ENCODE assay signal across 1 cellular context in the genomic region with DNA sequence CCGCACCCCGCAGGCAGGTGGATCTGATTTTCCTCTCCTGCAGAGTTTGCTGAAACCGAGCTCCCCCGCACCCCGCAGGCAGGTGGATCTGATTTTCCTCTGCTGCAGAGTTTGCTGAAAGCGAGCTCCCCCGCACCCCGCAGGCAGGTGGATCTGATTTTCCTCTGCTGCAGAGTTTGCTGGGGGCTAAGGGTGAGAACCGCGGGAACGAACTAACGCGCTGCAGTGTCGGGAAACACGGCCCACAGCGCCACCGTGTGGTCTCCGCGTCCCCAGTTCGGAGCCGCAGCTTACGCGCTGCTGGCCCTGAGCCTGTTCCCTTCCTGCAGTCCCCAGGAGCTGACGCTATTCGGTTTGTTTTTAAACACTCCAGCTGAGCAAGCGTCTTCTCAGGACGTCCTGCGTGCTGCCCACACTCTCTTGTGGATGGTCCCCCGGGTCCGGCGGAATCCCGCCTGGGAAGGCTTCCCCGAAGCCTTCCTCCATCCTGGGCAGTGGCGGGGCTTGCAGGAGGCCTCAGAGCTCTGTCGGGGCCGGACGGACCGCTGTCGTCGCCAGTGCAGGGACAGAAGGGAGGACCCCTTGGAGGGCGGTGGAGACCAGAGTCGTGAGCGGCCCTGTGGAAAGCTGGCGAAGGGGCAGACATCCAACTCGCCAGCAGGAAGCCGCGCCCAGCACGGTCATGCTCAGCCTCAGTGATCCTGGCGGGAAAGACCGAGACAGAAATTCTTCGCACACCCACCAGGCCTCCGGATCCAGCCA.
TF ChIP-seq lines count a peak whose summit lies in the region.

No MANE protein-coding gene starts in this region.

TF ChIP-seq in HepG2, 621 proteins besides CTCF, POLR2A, EP300 and RAD21 (continued from another document and continues in another):
- TF ChIP-seq, protein P1, sequence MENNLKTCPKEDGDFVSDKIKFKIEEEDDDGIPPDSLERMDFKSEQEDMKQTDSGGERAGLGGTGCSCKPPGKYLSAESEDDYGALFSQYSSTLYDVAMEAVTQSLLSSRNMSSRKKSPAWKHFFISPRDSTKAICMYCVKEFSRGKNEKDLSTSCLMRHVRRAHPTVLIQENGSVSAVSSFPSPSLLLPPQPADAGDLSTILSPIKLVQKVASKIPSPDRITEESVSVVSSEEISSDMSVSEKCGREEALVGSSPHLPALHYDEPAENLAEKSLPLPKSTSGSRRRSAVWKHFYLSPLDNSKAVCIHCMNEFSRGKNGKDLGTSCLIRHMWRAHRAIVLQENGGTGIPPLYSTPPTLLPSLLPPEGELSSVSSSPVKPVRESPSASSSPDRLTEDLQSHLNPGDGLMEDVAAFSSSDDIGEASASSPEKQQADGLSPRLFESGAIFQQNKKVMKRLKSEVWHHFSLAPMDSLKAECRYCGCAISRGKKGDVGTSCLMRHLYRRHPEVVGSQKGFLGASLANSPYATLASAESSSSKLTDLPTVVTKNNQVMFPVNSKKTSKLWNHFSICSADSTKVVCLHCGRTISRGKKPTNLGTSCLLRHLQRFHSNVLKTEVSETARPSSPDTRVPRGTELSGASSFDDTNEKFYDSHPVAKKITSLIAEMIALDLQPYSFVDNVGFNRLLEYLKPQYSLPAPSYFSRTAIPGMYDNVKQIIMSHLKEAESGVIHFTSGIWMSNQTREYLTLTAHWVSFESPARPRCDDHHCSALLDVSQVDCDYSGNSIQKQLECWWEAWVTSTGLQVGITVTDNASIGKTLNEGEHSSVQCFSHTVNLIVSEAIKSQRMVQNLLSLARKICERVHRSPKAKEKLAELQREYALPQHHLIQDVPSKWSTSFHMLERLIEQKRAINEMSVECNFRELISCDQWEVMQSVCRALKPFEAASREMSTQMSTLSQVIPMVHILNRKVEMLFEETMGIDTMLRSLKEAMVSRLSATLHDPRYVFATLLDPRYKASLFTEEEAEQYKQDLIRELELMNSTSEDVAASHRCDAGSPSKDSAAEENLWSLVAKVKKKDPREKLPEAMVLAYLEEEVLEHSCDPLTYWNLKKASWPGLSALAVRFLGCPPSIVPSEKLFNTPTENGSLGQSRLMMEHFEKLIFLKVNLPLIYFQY (CRISPR knock-in tag; IDR thresholded peaks at IDR 0.05; ENCODE audit: borderline replicate concordance) = no peak
- TF ChIP-seq, protein P2, sequence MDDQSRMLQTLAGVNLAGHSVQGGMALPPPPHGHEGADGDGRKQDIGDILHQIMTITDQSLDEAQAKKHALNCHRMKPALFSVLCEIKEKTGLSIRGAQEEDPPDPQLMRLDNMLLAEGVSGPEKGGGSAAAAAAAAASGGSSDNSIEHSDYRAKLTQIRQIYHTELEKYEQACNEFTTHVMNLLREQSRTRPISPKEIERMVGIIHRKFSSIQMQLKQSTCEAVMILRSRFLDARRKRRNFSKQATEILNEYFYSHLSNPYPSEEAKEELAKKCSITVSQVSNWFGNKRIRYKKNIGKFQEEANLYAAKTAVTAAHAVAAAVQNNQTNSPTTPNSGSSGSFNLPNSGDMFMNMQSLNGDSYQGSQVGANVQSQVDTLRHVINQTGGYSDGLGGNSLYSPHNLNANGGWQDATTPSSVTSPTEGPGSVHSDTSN (CRISPR knock-in tag; IDR thresholded peaks at IDR 0.05; ENCODE audit: borderline replicate concordance) = no peak
- no peak for TF ChIP-seq ZNF367 (CRISPR knock-in tag; IDR thresholded peaks at IDR 0.05; ENCODE audit: borderline replicate concordance)
- TF ChIP-seq GTF2F1 (IDR thresholded peaks at IDR 0.05; ENCODE audit: low read length) = no peak
- TF ChIP-seq TRIM24 (CRISPR knock-in tag; IDR thresholded peaks at IDR 0.05) = no peak
- TF ChIP-seq MXD4 (CRISPR knock-in tag; IDR thresholded peaks at IDR 0.05) = no peak
- TF ChIP-seq, protein P3, sequence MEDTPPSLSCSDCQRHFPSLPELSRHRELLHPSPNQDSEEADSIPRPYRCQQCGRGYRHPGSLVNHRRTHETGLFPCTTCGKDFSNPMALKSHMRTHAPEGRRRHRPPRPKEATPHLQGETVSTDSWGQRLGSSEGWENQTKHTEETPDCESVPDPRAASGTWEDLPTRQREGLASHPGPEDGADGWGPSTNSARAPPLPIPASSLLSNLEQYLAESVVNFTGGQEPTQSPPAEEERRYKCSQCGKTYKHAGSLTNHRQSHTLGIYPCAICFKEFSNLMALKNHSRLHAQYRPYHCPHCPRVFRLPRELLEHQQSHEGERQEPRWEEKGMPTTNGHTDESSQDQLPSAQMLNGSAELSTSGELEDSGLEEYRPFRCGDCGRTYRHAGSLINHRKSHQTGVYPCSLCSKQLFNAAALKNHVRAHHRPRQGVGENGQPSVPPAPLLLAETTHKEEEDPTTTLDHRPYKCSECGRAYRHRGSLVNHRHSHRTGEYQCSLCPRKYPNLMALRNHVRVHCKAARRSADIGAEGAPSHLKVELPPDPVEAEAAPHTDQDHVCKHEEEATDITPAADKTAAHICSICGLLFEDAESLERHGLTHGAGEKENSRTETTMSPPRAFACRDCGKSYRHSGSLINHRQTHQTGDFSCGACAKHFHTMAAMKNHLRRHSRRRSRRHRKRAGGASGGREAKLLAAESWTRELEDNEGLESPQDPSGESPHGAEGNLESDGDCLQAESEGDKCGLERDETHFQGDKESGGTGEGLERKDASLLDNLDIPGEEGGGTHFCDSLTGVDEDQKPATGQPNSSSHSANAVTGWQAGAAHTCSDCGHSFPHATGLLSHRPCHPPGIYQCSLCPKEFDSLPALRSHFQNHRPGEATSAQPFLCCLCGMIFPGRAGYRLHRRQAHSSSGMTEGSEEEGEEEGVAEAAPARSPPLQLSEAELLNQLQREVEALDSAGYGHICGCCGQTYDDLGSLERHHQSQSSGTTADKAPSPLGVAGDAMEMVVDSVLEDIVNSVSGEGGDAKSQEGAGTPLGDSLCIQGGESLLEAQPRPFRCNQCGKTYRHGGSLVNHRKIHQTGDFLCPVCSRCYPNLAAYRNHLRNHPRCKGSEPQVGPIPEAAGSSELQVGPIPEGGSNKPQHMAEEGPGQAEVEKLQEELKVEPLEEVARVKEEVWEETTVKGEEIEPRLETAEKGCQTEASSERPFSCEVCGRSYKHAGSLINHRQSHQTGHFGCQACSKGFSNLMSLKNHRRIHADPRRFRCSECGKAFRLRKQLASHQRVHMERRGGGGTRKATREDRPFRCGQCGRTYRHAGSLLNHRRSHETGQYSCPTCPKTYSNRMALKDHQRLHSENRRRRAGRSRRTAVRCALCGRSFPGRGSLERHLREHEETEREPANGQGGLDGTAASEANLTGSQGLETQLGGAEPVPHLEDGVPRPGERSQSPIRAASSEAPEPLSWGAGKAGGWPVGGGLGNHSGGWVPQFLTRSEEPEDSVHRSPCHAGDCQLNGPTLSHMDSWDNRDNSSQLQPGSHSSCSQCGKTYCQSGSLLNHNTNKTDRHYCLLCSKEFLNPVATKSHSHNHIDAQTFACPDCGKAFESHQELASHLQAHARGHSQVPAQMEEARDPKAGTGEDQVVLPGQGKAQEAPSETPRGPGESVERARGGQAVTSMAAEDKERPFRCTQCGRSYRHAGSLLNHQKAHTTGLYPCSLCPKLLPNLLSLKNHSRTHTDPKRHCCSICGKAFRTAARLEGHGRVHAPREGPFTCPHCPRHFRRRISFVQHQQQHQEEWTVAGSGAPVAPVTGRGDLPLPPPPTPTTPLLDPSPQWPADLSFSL (CRISPR knock-in tag; IDR thresholded peaks at IDR 0.05) = no peak
- TF ChIP-seq, protein P4, sequence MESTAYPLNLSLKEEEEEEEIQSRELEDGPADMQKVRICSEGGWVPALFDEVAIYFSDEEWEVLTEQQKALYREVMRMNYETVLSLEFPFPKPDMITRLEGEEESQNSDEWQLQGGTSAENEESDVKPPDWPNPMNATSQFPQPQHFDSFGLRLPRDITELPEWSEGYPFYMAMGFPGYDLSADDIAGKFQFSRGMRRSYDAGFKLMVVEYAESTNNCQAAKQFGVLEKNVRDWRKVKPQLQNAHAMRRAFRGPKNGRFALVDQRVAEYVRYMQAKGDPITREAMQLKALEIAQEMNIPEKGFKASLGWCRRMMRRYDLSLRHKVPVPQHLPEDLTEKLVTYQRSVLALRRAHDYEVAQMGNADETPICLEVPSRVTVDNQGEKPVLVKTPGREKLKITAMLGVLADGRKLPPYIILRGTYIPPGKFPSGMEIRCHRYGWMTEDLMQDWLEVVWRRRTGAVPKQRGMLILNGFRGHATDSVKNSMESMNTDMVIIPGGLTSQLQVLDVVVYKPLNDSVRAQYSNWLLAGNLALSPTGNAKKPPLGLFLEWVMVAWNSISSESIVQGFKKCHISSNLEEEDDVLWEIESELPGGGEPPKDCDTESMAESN (CRISPR knock-in tag; conservative IDR thresholded peaks at IDR 0.05) = no peak
- TF ChIP-seq FOXJ3 (CRISPR knock-in tag; IDR thresholded peaks at IDR 0.05; ENCODE audit: borderline replicate concordance) = no peak
- TF ChIP-seq, protein P5, sequence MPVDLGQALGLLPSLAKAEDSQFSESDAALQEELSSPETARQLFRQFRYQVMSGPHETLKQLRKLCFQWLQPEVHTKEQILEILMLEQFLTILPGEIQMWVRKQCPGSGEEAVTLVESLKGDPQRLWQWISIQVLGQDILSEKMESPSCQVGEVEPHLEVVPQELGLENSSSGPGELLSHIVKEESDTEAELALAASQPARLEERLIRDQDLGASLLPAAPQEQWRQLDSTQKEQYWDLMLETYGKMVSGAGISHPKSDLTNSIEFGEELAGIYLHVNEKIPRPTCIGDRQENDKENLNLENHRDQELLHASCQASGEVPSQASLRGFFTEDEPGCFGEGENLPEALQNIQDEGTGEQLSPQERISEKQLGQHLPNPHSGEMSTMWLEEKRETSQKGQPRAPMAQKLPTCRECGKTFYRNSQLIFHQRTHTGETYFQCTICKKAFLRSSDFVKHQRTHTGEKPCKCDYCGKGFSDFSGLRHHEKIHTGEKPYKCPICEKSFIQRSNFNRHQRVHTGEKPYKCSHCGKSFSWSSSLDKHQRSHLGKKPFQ (CRISPR knock-in tag; IDR thresholded peaks at IDR 0.05; ENCODE audit: insufficient replicate concordance) = no peak
- TF ChIP-seq STAG1 (CRISPR knock-in tag; IDR thresholded peaks at IDR 0.05) = peak; percentile 98
- TF ChIP-seq BRD4 (CRISPR knock-in tag; IDR thresholded peaks at IDR 0.05) = no peak
- peak; percentile 95; the same call in 1 of the 2 replicates for TF ChIP-seq MTF2 (CRISPR knock-in tag; IDR thresholded peaks at IDR 0.05; ENCODE audit: borderline replicate concordance)
- TF ChIP-seq, protein P6, sequence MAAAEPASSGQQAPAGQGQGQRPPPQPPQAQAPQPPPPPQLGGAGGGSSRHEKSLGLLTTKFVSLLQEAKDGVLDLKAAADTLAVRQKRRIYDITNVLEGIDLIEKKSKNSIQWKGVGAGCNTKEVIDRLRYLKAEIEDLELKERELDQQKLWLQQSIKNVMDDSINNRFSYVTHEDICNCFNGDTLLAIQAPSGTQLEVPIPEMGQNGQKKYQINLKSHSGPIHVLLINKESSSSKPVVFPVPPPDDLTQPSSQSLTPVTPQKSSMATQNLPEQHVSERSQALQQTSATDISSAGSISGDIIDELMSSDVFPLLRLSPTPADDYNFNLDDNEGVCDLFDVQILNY (CRISPR knock-in tag; conservative IDR thresholded peaks at IDR 0.05) = 0 out of 2 replicates have a peak, but pooled peaks have one; percentile 61
- TF ChIP-seq, protein P7, sequence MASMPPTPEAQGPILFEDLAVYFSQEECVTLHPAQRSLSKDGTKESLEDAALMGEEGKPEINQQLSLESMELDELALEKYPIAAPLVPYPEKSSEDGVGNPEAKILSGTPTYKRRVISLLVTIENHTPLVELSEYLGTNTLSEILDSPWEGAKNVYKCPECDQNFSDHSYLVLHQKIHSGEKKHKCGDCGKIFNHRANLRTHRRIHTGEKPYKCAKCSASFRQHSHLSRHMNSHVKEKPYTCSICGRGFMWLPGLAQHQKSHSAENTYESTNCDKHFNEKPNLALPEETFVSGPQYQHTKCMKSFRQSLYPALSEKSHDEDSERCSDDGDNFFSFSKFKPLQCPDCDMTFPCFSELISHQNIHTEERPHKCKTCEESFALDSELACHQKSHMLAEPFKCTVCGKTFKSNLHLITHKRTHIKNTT (CRISPR knock-in tag; IDR thresholded peaks at IDR 0.05) = no peak
- TF ChIP-seq ZNF577 (CRISPR knock-in tag; IDR thresholded peaks at IDR 0.05; ENCODE audit: borderline replicate concordance, low read depth) = no peak
- no peak for TF ChIP-seq ZKSCAN5 (CRISPR knock-in tag; IDR thresholded peaks at IDR 0.05)
- TF ChIP-seq ZMYM4 (CRISPR knock-in tag; IDR thresholded peaks at IDR 0.05) = no peak
- no peak for TF ChIP-seq KDM5A (IDR thresholded peaks at IDR 0.05; ENCODE audit: borderline replicate concordance, low read length)
- TF ChIP-seq ZNF484 (CRISPR knock-in tag; IDR thresholded peaks at IDR 0.05; ENCODE audit: borderline replicate concordance, low read depth) = no peak
- TF ChIP-seq, protein P8, sequence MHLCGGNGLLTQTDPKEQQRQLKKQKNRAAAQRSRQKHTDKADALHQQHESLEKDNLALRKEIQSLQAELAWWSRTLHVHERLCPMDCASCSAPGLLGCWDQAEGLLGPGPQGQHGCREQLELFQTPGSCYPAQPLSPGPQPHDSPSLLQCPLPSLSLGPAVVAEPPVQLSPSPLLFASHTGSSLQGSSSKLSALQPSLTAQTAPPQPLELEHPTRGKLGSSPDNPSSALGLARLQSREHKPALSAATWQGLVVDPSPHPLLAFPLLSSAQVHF (CRISPR knock-in tag; IDR thresholded peaks at IDR 0.05) = no peak
- TF ChIP-seq ZNF350 (CRISPR knock-in tag; IDR thresholded peaks at IDR 0.05; ENCODE audit: borderline replicate concordance, low read depth) = peak; percentile 33; the same call in 1 of the 2 replicates
- TF ChIP-seq ZNF615 (CRISPR knock-in tag; IDR thresholded peaks at IDR 0.05; ENCODE audit: borderline replicate concordance) = no peak
- TF ChIP-seq ZNF724P (CRISPR knock-in tag; IDR thresholded peaks at IDR 0.05; ENCODE audit: borderline replicate concordance) = no peak
- TF ChIP-seq THAP11 (CRISPR knock-in tag; IDR thresholded peaks at IDR 0.05) = peak; percentile 29; the same call in 1 of the 2 replicates
- TF ChIP-seq, protein P9, sequence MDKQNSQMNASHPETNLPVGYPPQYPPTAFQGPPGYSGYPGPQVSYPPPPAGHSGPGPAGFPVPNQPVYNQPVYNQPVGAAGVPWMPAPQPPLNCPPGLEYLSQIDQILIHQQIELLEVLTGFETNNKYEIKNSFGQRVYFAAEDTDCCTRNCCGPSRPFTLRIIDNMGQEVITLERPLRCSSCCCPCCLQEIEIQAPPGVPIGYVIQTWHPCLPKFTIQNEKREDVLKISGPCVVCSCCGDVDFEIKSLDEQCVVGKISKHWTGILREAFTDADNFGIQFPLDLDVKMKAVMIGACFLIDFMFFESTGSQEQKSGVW (CRISPR knock-in tag; IDR thresholded peaks at IDR 0.05; ENCODE audit: borderline replicate concordance) = no peak
- no peak for TF ChIP-seq NFATC3 (CRISPR knock-in tag; IDR thresholded peaks at IDR 0.05)
- TF ChIP-seq ZNF772 (CRISPR knock-in tag; IDR thresholded peaks at IDR 0.05) = 0 out of 2 replicates have a peak, but pooled peaks have one; percentile 24
- no peak for TF ChIP-seq SRSF9 (IDR thresholded peaks at IDR 0.05; ENCODE audit: borderline replicate concordance, insufficient read depth, low read depth, low read length, poor library complexity, severe bottlenecking)
- TF ChIP-seq FLYWCH1 (CRISPR knock-in tag; IDR thresholded peaks at IDR 0.05) = no peak
- TF ChIP-seq, protein P10, sequence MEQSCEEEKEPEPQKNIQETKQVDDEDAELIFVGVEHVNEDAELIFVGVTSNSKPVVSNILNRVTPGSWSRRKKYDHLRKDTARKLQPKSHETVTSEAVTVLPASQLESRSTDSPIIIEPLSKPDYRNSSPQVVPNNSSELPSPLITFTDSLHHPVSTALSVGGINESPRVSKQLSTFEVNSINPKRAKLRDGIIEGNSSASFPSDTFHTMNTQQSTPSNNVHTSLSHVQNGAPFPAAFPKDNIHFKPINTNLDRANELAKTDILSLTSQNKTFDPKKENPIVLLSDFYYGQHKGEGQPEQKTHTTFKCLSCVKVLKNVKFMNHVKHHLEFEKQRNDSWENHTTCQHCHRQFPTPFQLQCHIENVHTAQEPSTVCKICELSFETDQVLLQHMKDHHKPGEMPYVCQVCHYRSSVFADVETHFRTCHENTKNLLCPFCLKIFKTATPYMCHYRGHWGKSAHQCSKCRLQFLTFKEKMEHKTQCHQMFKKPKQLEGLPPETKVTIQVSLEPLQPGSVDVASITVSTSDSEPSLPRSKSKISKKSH (CRISPR knock-in tag; IDR thresholded peaks at IDR 0.05; ENCODE audit: borderline replicate concordance) = no peak
